8 cellular contexts compared by ENCODE assay signal in the genomic region with DNA sequence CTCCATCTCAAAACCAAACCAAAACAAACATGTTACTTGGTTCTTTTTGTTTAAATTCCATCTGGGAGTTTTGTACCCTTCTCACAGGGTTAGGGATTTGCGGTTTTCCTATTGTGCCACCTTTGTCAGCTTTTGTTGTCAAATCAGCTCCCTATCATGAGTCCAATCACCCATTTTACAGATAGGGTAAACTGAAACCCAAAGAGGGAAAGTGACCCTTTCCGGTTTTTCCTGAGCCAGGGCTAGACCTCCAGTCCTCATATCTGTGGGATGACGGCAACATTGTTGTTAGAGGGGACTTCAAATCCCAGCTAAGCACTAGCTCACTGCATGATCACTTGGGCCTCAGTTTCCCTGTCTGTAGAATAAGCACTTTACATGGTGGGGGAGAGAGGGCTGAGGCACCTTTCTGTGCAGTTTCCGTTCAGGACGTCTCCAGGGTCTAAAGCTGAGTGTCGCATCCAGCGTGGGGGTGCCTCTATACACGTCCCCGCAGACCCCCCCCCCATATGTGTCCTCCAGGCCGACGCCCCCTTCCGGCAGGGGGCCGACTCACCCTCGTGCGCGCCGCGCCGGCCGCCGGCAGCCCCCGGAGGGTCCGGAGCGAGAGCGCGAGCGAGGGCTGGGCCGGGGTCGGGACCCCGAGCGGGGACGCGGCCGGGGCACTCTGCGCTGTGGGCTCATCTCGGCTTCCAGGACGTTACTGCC. TPM values are rescaled to one million over a fixed set of nuclear protein-coding genes. Genes with fewer than 3 reads are reported as not detected.
A peak's percentile ranks its signal among the peaks of the same experiment; 100 is the strongest.
DNase-seq lines count a peak whose midpoint lies in the region; ATAC-seq, FAIRE-seq and TF ChIP-seq lines count a peak whose summit lies in the region.

No MANE protein-coding gene starts in this region.

- H3K4me3 ChIP-seq in ACC112 (ENCODE audit: low read depth, low read length) (peak overlapping the region; percentile 76), HUES64 (ENCODE audit: low read length) (peak overlapping the region; percentile 77), breast epithelium (peak overlapping the region; percentile 38 to 69 (median 59)), mesodermal cell (ENCODE audit: extremely low read depth, insufficient read depth, low read length, poor library complexity, severe bottlenecking) (peak overlapping the region; percentile 53)

- no peak for TF ChIP-seq CTCF in breast epithelium (IDR thresholded peaks at IDR 0.05)

- no peaks in the 10 kb centered on the region for H3K4me1 ChIP-seq in ACC112 (ENCODE audit: control insufficient read depth, insufficient read depth, low read length, unreplicated experiment)
- no peaks in the 10 kb centered on the region for H3K4me1 ChIP-seq in HUES64 (ENCODE audit: insufficient read depth, low read length)
- H3K4me1 ChIP-seq in breast epithelium = peaks cover 0 to 2% of the 10 kb centered on the region in 2 donors
- peaks cover 5% of the 10 kb centered on the region for H3K4me1 ChIP-seq in mesodermal cell (ENCODE audit: control insufficient read depth, insufficient read depth, low read length, poor library complexity, severe bottlenecking)

- H3K9me3 ChIP-seq in HUES64 (ENCODE audit: insufficient read depth, low read depth, low read length) (0 out of 2 replicates have a peak, but pooled peaks cover 2% of the 10 kb centered on the region), breast epithelium (no peaks in the 10 kb centered on the region), mesodermal cell (ENCODE audit: control insufficient read depth, low read length) (peaks cover 18% of the 10 kb centered on the region)

- no peaks in the 10 kb centered on the region for H3K27me3 ChIP-seq in ACC112 (ENCODE audit: insufficient read depth, low read length)
- peaks cover 6% of the 10 kb centered on the region for H3K27me3 ChIP-seq in HUES64 (ENCODE audit: insufficient read depth, low read length)
- H3K27me3 ChIP-seq in breast epithelium = peaks cover 0 to 2% of the 10 kb centered on the region in 2 donors

- no peak for DNase-seq in breast epithelium (ENCODE audit: low spot score in 2 of 2)
- no peak for DNase-seq in urothelium cell line (ENCODE audit: low spot score)
- DNase-seq in NCI-H128 (lab: John Stamatoyannopoulos, UW; ENCODE audit: unreplicated experiment) = no peak

- no peak for FAIRE-seq in urothelium cell line (lab: Jason Lieb, UNC)

- no peak for TF ChIP-seq POLR2A in breast epithelium (IDR thresholded peaks at IDR 0.05)

- ATAC-seq in HG02610 (IDR thresholded peaks at IDR 0.05; ENCODE audit: unreplicated experiment) (no peak), HG02840 (IDR thresholded peaks at IDR 0.05; ENCODE audit: low FRiP score, unreplicated experiment) (no peak)

- 7% methylated on average over 37 of the region's 37 CpGs for WGBS in HUES64
- WGBS in mesodermal cell (ENCODE audit: insufficient coverage in 2 of 2), 2 experiments = 10 to 21% methylated on average over 13 to 30 of the region's 37 CpGs

- no peak overlapping the region for H2AFZ ChIP-seq in ACC112 (ENCODE audit: low read length, unreplicated experiment)

- H3K27ac ChIP-seq in ACC112 (ENCODE audit: low read depth, low read length) (no peak overlapping the region), HUES64 (ENCODE audit: low read depth, low read length) (no peak overlapping the region), breast epithelium (peak overlapping the region; percentile 15 to 45), mesodermal cell (ENCODE audit: low read depth, low read length, severe bottlenecking) (no peak overlapping the region)

- H3K36me3 ChIP-seq in ACC112 (ENCODE audit: insufficient read depth, low read length) = no peaks in the 10 kb centered on the region
- H3K36me3 ChIP-seq in HUES64 (ENCODE audit: insufficient read depth, low read length) = no peaks in the 10 kb centered on the region
- no peaks in the 10 kb centered on the region for H3K36me3 ChIP-seq in breast epithelium
- H3K36me3 ChIP-seq in mesodermal cell (ENCODE audit: control insufficient read depth, insufficient read depth, low read length) = no peaks in the 10 kb centered on the region

- intact Hi-C loops in breast epithelium (cut with DNase I; ENCODE audit: low total_unique reads) = loop anchor here (10.0 kb wide), 1 partner anchor 85 kb away; the partner anchor contains the start of genes ABHD8, DDA1 and MRPL34

- no peaks in the 10 kb centered on the region for H3K79me2 ChIP-seq in ACC112 (ENCODE audit: control insufficient read depth, insufficient read depth, low read length, unreplicated experiment)

- peak overlapping the region; percentile 43 for H3K9ac ChIP-seq in HUES64 (ENCODE audit: low read depth, low read length)

RNA-seq across cellular contexts. Expression of gene CCDC194, which starts 3.9 kb away (rescaled TPM):
- 0.25 TPM for polyA plus RNA-seq in HUES64 (2013, experiment 1 of 2)
- not detected for polyA plus RNA-seq in HUES64 (2013, experiment 2 of 2)
- total RNA-seq in breast epithelium = under 1 TPM in 2 of 3 donors, not detected in 1; 0.64 to 0.66 TPM
- 0.85 TPM for polyA plus RNA-seq in mesodermal cell (2013, experiment 1 of 2)
- 1.7 TPM for polyA plus RNA-seq in mesodermal cell (2013, experiment 2 of 2)

RNA-seq across cellular contexts. Expression of gene PLVAP, which starts 13.0 kb away (rescaled TPM):
- 0.80 TPM for polyA plus RNA-seq in HUES64 (2013, experiment 1 of 2)
- 0.57 TPM for polyA plus RNA-seq in HUES64 (2013, experiment 2 of 2)
- total RNA-seq in breast epithelium = 10 to 100 TPM; 19.9 to 68.8 (median 51.2) TPM
- polyA plus RNA-seq in mesodermal cell (2013, experiment 1 of 2) = 180 TPM
- polyA plus RNA-seq in mesodermal cell (2013, experiment 2 of 2) = 135 TPM

RNA-seq across cellular contexts. Expression of gene BST2, which starts 15.3 kb away (rescaled TPM):
- 33.3 TPM for polyA plus RNA-seq in HUES64 (2013, experiment 1 of 2)
- polyA plus RNA-seq in HUES64 (2013, experiment 2 of 2) = 47.2 TPM
- 100 to 1,000 TPM in 2 of 3 donors, 10 to 100 TPM in 1; 90.1 to 131 (median 127) TPM for total RNA-seq in breast epithelium
- 78.1 TPM for polyA plus RNA-seq in mesodermal cell (2013, experiment 1 of 2)
- 86.5 TPM for polyA plus RNA-seq in mesodermal cell (2013, experiment 2 of 2)

RNA-seq across cellular contexts. Expression of gene MVB12A, which starts 29.7 kb away (rescaled TPM):
- polyA plus RNA-seq in HUES64 (2013, experiment 1 of 2) = 31.2 TPM
- 41.1 TPM for polyA plus RNA-seq in HUES64 (2013, experiment 2 of 2)
- 10 to 100 TPM; 51.5 to 76.4 (median 74.1) TPM for total RNA-seq in breast epithelium
- 86.3 TPM for polyA plus RNA-seq in mesodermal cell (2013, experiment 1 of 2)
- 73.6 TPM for polyA plus RNA-seq in mesodermal cell (2013, experiment 2 of 2)

RNA-seq across cellular contexts. Expression of gene GTPBP3, which starts 52.8 kb away (rescaled TPM):
- polyA plus RNA-seq in HUES64 (2013, experiment 1 of 2) = 27.5 TPM
- 24.0 TPM for polyA plus RNA-seq in HUES64 (2013, experiment 2 of 2)
- 10 to 100 TPM; 15.5 to 22.6 (median 17.7) TPM for total RNA-seq in breast epithelium
- polyA plus RNA-seq in mesodermal cell (2013, experiment 1 of 2) = 34.5 TPM
- polyA plus RNA-seq in mesodermal cell (2013, experiment 2 of 2) = 28.0 TPM

Comparison
In these comparisons a context has a peak if more than half of its experiments do, and no peak if none do; other contexts are left out.
1. H3K27ac ChIP-seq: peak in breast epithelium (2 of 2); none in ACC112 (single experiment), HUES64 (single experiment) and mesodermal cell (single experiment).
2. Peak in every context shown above with its lines, with median percentiles within 50 percentile points of each other: H3K4me3 ChIP-seq.